In genomic region chr11:2301631-2302272, GRCh38 we compare ENCODE assay signal across 7 cellular contexts. TPM values are rescaled to one million over a fixed set of nuclear protein-coding genes. Genes with fewer than 3 reads are reported as not detected.
DNase-seq lines count a peak whose midpoint lies in the region; ATAC-seq and TF ChIP-seq lines count a peak whose summit lies in the region.

Gene C11orf21, minus strand, starts transcription at chr11:2301918. Its CDS starts 110 bp downstream, at chr11:2301808.
A gene with protein sequence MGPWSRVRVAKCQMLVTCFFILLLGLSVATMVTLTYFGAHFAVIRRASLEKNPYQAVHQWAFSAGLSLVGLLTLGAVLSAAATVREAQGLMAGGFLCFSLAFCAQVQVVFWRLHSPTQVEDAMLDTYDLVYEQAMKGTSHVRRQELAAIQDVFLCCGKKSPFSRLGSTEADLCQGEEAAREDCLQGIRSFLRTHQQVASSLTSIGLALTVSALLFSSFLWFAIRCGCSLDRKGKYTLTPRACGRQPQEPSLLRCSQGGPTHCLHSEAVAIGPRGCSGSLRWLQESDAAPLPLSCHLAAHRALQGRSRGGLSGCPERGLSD (plus strand): TSS chr11:2302013. CDS start chr11:2302150, 137 bp downstream.

- H3K4me3 Mint-ChIP-seq in naive thymus-derived CD8-positive, alpha-beta T cell, result peak within 1 kb of the TSS; percentile 91 to 98 (median 94)

- H3K9me3 Mint-ChIP-seq in naive thymus-derived CD8-positive, alpha-beta T cell, result no peaks in the 10 kb centered on the region

- H3K9me3 ChIP-seq in body of pancreas, result no peaks in the 10 kb centered on the region
- no peaks in the 10 kb centered on the region for H3K9me3 ChIP-seq in tibial artery

- peak within 1 kb of the TSS; percentile 85 to 96 (median 95) for H3K27ac Mint-ChIP-seq in naive thymus-derived CD8-positive, alpha-beta T cell

- DNase-seq in T-helper 1 cell, result peak; percentile 42 to 86 (median 44)
- DNase-seq in body of pancreas, result peak in 2 of 4 donors; percentile 25 to 64
- peak in 9 of 10 donors; percentile 48 to 84 (median 62) for DNase-seq in naive thymus-derived CD8-positive, alpha-beta T cell
- no peak for DNase-seq in NCI-H446 treated with DMSO at 0.1 percent for 48 hours (lab: John Stamatoyannopoulos, UW)
- DNase-seq in tibial artery, result no peak
- no peak for DNase-seq in NCI-H187 treated with DMSO at 0.1 percent for 48 hours (lab: John Stamatoyannopoulos, UW)

- H3K36me3 Mint-ChIP-seq in naive thymus-derived CD8-positive, alpha-beta T cell, result peaks cover 0 to 6% (median 4%) of the 10 kb centered on the region in 3 donors

- H3K36me3 ChIP-seq in body of pancreas (replicated peaks in 1 of 2; ENCODE audit: insufficient read depth in 1 of 2, low read depth in 2 of 2) (no peaks in the 10 kb centered on the region), tibial artery (no peaks in the 10 kb centered on the region)

- H3K4me3 ChIP-seq in body of pancreas (no peak within 1 kb of the TSS), tibial artery (peak within 1 kb of the TSS in 1 of 2 donors; percentile 4)

- no peak for TF ChIP-seq POLR2A in body of pancreas (IDR thresholded peaks at IDR 0.05)

- peaks cover 32% of the 10 kb centered on the region for H3K4me1 ChIP-seq in body of pancreas
- H3K4me1 ChIP-seq in tibial artery, result peaks cover 0 to 34% (median 30%) of the 10 kb centered on the region in 4 donors

- peak; percentile 52 for ATAC-seq in HG02571 (IDR thresholded peaks at IDR 0.05; ENCODE audit: unreplicated experiment)
- no peak for ATAC-seq in body of pancreas
- ATAC-seq in naive thymus-derived CD8-positive, alpha-beta T cell, result peak; percentile 41 to 46

- WGBS in body of pancreas, 2 donors, result 56 to 58% methylated on average over 11 to 16 of the region's 16 CpGs

- H3K27me3 ChIP-seq in body of pancreas (no peaks in the 10 kb centered on the region), tibial artery (peaks cover 0 to 14% of the 10 kb centered on the region in 2 donors)

- peak within 1 kb of the TSS in 3 of 4 donors; percentile 43 to 51 (median 51) for H3K27ac ChIP-seq in body of pancreas
- peak within 1 kb of the TSS in 1 of 2 donors; percentile 14 for H3K27ac ChIP-seq in tibial artery

- POLR2A ChIA-PET in naive thymus-derived CD8-positive, alpha-beta T cell (lab: Charles Lee), result interaction anchor here (0.6 to 10.9 kb wide), 21 partner anchors 7 to 712 kb away, joined by 3 to 113 read pairs (median 6); partner anchors contain the start of genes ASCL2, CDKN1C and TSSC4

- H3K27me3 Mint-ChIP-seq in naive thymus-derived CD8-positive, alpha-beta T cell, result no peaks in the 10 kb centered on the region

- intact Hi-C loops in body of pancreas (cut with DNase I), result loop anchor here (5.0 to 10.0 kb wide), 2 partner anchors 104 to 223 kb away; no protein-coding TSS in a partner anchor
- intact Hi-C loops in tibial artery (cut with DNase I; ENCODE audit: low total_unique reads), result loop anchor here (2.0 to 10.0 kb wide), 2 partner anchors 123 to 593 kb away; no protein-coding TSS in a partner anchor

- peaks cover 37 to 78% (median 66%) of the 10 kb centered on the region in 4 donors for H3K4me1 Mint-ChIP-seq in naive thymus-derived CD8-positive, alpha-beta T cell

- TF ChIP-seq CTCF in body of pancreas (IDR thresholded peaks at IDR 0.05) (no peak), tibial artery (IDR thresholded peaks at IDR 0.05) (no peak)

RNA-seq across cellular contexts. Expression of gene C11orf21, which starts in this region (rescaled TPM):
- under 1 TPM; 0.26 to 0.33 TPM for total RNA-seq in body of pancreas
- 100 to 1,000 TPM; 113 to 115 TPM for total RNA-seq in naive thymus-derived CD8-positive, alpha-beta T cell
- polyA plus RNA-seq in naive thymus-derived CD8-positive, alpha-beta T cell, result 10 to 100 TPM; 13.6 to 20.2 (median 20.2) TPM

RNA-seq across cellular contexts. Expression of the second gene that starts in this region (rescaled TPM):
- total RNA-seq in body of pancreas, result 1 to 10 TPM in 1 of 2 donors, not detected in 1; 5.9 TPM
- total RNA-seq in naive thymus-derived CD8-positive, alpha-beta T cell, result 100 to 1,000 TPM; 158 to 171 TPM
- polyA plus RNA-seq in naive thymus-derived CD8-positive, alpha-beta T cell, result 100 to 1,000 TPM in 1 of 3 donors, 10 to 100 TPM in 2; 58.5 to 124 (median 96.6) TPM

Comparison
In these comparisons a context has a peak if more than half of its experiments do, and no peak if none do; other contexts are left out.
1. RNA of gene C11orf21 (total RNA-seq): 113 to 115 TPM in naive thymus-derived CD8-positive, alpha-beta T cell; 0.26 to 0.33 TPM in body of pancreas; every median in the first group is over 10 times any median in the second.
2. RNA of the second gene that starts in this region (total RNA-seq): 158 to 171 TPM in naive thymus-derived CD8-positive, alpha-beta T cell; 5.9 TPM in body of pancreas; every median in the first group is over 10 times any median in the second.
3. DNase-seq: peak in T-helper 1 cell (5 of 5) and naive thymus-derived CD8-positive, alpha-beta T cell (9 of 10); none in NCI-H446 treated with DMSO at 0.1 percent for 48 hours (single experiment), tibial artery (0 of 2) and NCI-H187 treated with DMSO at 0.1 percent for 48 hours (single experiment).